In genomic region chr19:34269489-34269888, GRCh38 we compare ENCODE assay signal across 8 cellular contexts. TPM values are rescaled to one million over a fixed set of nuclear protein-coding genes. Genes with fewer than 3 reads are reported as not detected.
DNase-seq lines count a peak whose midpoint lies in the region; ATAC-seq and TF ChIP-seq lines count a peak whose summit lies in the region.

No MANE protein-coding gene starts in this region.

- peak overlapping the region; percentile 8 to 93 (median 85) for H3K27ac ChIP-seq in heart left ventricle
- H3K27ac ChIP-seq in angular gyrus (ENCODE audit: low read depth, low read length): peak overlapping the region; percentile 30
- peak overlapping the region; percentile 76 to 88 for H3K27ac ChIP-seq in lung (ENCODE audit: low read depth in 1 of 2, low read length in 1 of 2)
- peak overlapping the region; percentile 75 to 84 (median 84) for H3K27ac ChIP-seq in upper lobe of left lung

- DNase-seq in heart left ventricle (no peak), left ventricle myocardium superior (no peak), lung (ENCODE audit: low spot score) (no peak), upper lobe of left lung (no peak), SHP77 (lab: John Stamatoyannopoulos, UW) (no peak), GM19238 (ENCODE audit: insufficient read length, low spot score) (no peak)
- no peak for DNase-seq in activated effector memory CD4-positive, alpha-beta T cell treated with anti-CD3 and anti-CD28 coated beads, Interleukin-2, amount 50 U/mL, for 16 hours

- 39 to 50% (median 49%) methylated on average over 2 of the region's 2 CpGs for WGBS in heart left ventricle, 4 donors
- 18 to 33% methylated on average over 2 of the region's 2 CpGs for WGBS in lung, 2 donors
- 37 to 42% methylated on average over 2 of the region's 2 CpGs for WGBS in upper lobe of left lung, 2 donors

- H3K27me3 ChIP-seq in heart left ventricle (no peaks in the 10 kb centered on the region), lung (ENCODE audit: control insufficient read depth, insufficient read depth) (no peaks in the 10 kb centered on the region), upper lobe of left lung (no peaks in the 10 kb centered on the region)

- H3K36me3 ChIP-seq in heart left ventricle (peaks cover 0 to 5% (median 0%) of the 10 kb centered on the region in 9 donors), lung (ENCODE audit: control insufficient read depth in 2 of 2, insufficient read depth in 2 of 2, low read length in 2 of 2) (no peaks in the 10 kb centered on the region), upper lobe of left lung (no peaks in the 10 kb centered on the region)

- no peak for TF ChIP-seq POLR2A in heart left ventricle (IDR thresholded peaks at IDR 0.05)
- TF ChIP-seq POLR2A in upper lobe of left lung (IDR thresholded peaks at IDR 0.05): no peak

- ATAC-seq in heart left ventricle (no peak), left ventricle myocardium superior (no peak), lung (ENCODE audit: insufficient read depth, low FRiP score) (no peak), upper lobe of left lung (ENCODE audit: low FRiP score in 2 of 2) (no peak)

- H3K4me1 ChIP-seq in heart left ventricle: peaks cover 0 to 78% (median 57%) of the 10 kb centered on the region in 12 donors
- peaks cover 3 to 8% of the 10 kb centered on the region in 2 donors for H3K4me1 ChIP-seq in lung (ENCODE audit: control insufficient read depth in 2 of 2, insufficient read depth in 2 of 2, low read length in 2 of 2)
- peaks cover 45 to 54% (median 49%) of the 10 kb centered on the region in 4 donors for H3K4me1 ChIP-seq in upper lobe of left lung

- H3K9me3 ChIP-seq in heart left ventricle (no peaks in the 10 kb centered on the region), lung (ENCODE audit: control insufficient read depth in 2 of 2, insufficient read depth in 1 of 2, low read length in 1 of 2) (no peaks in the 10 kb centered on the region), upper lobe of left lung (no peaks in the 10 kb centered on the region)

- TF ChIP-seq EP300 in upper lobe of left lung (IDR thresholded peaks at IDR 0.05): no peak

- H3K4me3 ChIP-seq in heart left ventricle (peak overlapping the region in 7 of 12 donors; percentile 4 to 58 (median 16)), lung (no peak overlapping the region), upper lobe of left lung (peak overlapping the region in 1 of 4 donors; percentile 9)

- intact Hi-C loops in heart left ventricle (cut with DNase I) (loop anchor here in 4 of 10 donors (5.0 to 10.0 kb wide), 2 partner anchors 63 to 65 kb away; no protein-coding TSS in a partner anchor), left ventricle myocardium superior (cut with micrococcal nuclease) (no loop called here)

- TF ChIP-seq CTCF in heart left ventricle (IDR thresholded peaks at IDR 0.05): no peak
- no peak for TF ChIP-seq CTCF in lung (IDR thresholded peaks at IDR 0.05; ENCODE audit: control extremely low read depth, extremely low read depth)
- no peak for TF ChIP-seq CTCF in upper lobe of left lung (IDR thresholded peaks at IDR 0.05)

RNA-seq across cellular contexts. Expression of gene GARRE1, which starts 15.1 kb away (rescaled TPM):
- total RNA-seq in heart left ventricle: 10 to 100 TPM; 16.3 to 34.7 (median 22.3) TPM
- 10 to 100 TPM in 1 of 2 donors, 1 to 10 TPM in 1; 7.8 to 12.9 TPM for polyA plus RNA-seq in heart left ventricle
- 19.8 TPM for total RNA-seq in left ventricle myocardium superior
- total RNA-seq in lung: 10 to 100 TPM; 19.2 to 69.0 TPM
- 10 to 100 TPM in 1 of 2 donors, 1 to 10 TPM in 1; 6.7 to 10.1 TPM for polyA plus RNA-seq in lung
- 10 to 100 TPM; 18.2 to 36.7 (median 28.1) TPM for total RNA-seq in upper lobe of left lung

Comparison
In these comparisons a context has a peak if more than half of its experiments do, and no peak if none do; other contexts are left out.
1. H3K27ac ChIP-seq: peak in every context shown above with its lines; median percentile 85 in heart left ventricle; 84 in upper lobe of left lung; 82 in lung; 30 in angular gyrus.